In the genomic region with DNA sequence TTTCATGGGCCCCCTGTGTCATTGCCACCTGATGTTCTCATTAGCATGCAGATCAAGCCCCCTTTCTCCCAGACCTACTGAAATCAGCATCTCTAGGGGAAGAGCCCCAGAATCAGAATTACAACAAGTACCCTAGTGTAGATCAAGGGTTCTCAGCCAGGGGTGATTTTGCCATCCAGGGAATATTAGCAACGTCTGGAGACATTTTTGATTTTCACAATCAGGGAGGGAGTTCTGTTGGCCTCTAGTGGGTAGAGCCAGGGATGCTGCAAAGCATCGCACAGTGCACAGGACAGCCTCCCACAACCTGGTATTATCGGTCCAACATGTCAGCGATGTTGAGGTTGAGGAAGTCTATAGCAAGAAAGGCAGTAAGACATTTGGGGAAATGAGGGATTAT, we compare ENCODE assay signal across 19 cellular contexts. TPM values are rescaled to one million over a fixed set of nuclear protein-coding genes. Genes with fewer than 3 reads are reported as not detected.
DNase-seq lines count a peak whose midpoint lies in the region; ATAC-seq and TF ChIP-seq lines count a peak whose summit lies in the region.
"Had no signal": no experiment of that assay in that cellular context is flagged by ENCODE, and none has a peak within 500 bp of the region (broad histone marks: within the 10 kb centered on the region; RNA-seq: fewer than 3 reads in every experiment).

No MANE protein-coding gene starts in this region.

- TF ChIP-seq CTCF in GM20000 (IDR thresholded peaks at IDR 0.05; ENCODE audit: extremely low read depth, missing control alignments), result no peak

- peaks cover 2% of the 10 kb centered on the region for H3K36me3 ChIP-seq in effector memory CD4-positive, alpha-beta T cell (ENCODE audit: control insufficient read depth, insufficient read depth, low read length)

- H3K36me3 Mint-ChIP-seq in activated naive CD4-positive, alpha-beta T cell treated with anti-CD3 and anti-CD28 coated beads for 36 hours (ENCODE audit: low read depth), result peaks cover 64% of the 10 kb centered on the region
- H3K36me3 Mint-ChIP-seq in T-cell, result peaks cover 30% of the 10 kb centered on the region
- peaks cover 18 to 50% of the 10 kb centered on the region in 2 donors for H3K36me3 Mint-ChIP-seq in stimulated activated naive B cell treated with anti-CD40 and anti-IgM and Interleukin-4, amounts not matched to agents 10 μg/mL and 1 μg/mL and 100 μg/mL, for 72 hours

- peaks cover 69% of the 10 kb centered on the region for H3K4me1 ChIP-seq in effector memory CD4-positive, alpha-beta T cell (ENCODE audit: control insufficient read depth, insufficient read depth, low read length, poor library complexity, severe bottlenecking)
- H3K4me1 ChIP-seq: body of pancreas had no signal

- POLR2A ChIA-PET in T-cell (lab: Charles Lee), result interaction anchor here (0.6 to 1.7 kb wide), 4 partner anchors 7 to 203 kb away, joined by 3 to 4 read pairs (median 3); a partner anchor contains a TSS

- no peak for ATAC-seq in T-cell (replicated peaks in 1 of 4)
- no peak for ATAC-seq in stimulated activated naive B cell treated with anti-CD40 and anti-IgM and Interleukin-4, amounts not matched to agents 10 μg/mL and 1 μg/mL and 100 μg/mL, for 72 hours (replicated peaks)
- ATAC-seq in GM21723 (IDR thresholded peaks at IDR 0.05; ENCODE audit: unreplicated experiment), result no peak
- ATAC-seq: body of pancreas had no signal

- CTCF ChIA-PET in activated naive CD4-positive, alpha-beta T cell treated with anti-CD3 and anti-CD28 coated beads for 36 hours (lab: Charles Lee), result interaction anchor here (1.6 kb wide), 1 partner anchor 17 kb away, joined by 4 read pairs; no protein-coding TSS in a partner anchor
- CTCF ChIA-PET in T-cell (lab: Charles Lee), result interaction anchor here in 1 of 2 donors (0.6 to 0.9 kb wide), 2 partner anchors 36 to 71 kb away, joined by 4 to 5 read pairs; a partner anchor contains a TSS

- H3K9me3 ChIP-seq in effector memory CD4-positive, alpha-beta T cell (ENCODE audit: control insufficient read depth, low read length), result no peaks in the 10 kb centered on the region
- H3K9me3 ChIP-seq: body of pancreas, HAP-1, MG63 had no signal

- peak overlapping the region; percentile 3 for H3K27ac Mint-ChIP-seq in activated naive CD4-positive, alpha-beta T cell treated with anti-CD3 and anti-CD28 coated beads for 36 hours
- peak overlapping the region; percentile 87 to 94 for H3K27ac Mint-ChIP-seq in T-cell
- peak overlapping the region; percentile 52 for H3K27ac Mint-ChIP-seq in stimulated activated naive B cell treated with anti-CD40 and anti-IgM and Interleukin-4, amounts not matched to agents 10 μg/mL and 1 μg/mL and 100 μg/mL, for 72 hours

- peaks cover 81% of the 10 kb centered on the region for H3K4me1 Mint-ChIP-seq in activated naive CD4-positive, alpha-beta T cell treated with anti-CD3 and anti-CD28 coated beads for 36 hours (ENCODE audit: low read depth)
- peaks cover 75 to 88% (median 79%) of the 10 kb centered on the region in 3 donors for H3K4me1 Mint-ChIP-seq in T-cell
- H3K4me1 Mint-ChIP-seq in stimulated activated naive B cell treated with anti-CD40 and anti-IgM and Interleukin-4, amounts not matched to agents 10 μg/mL and 1 μg/mL and 100 μg/mL, for 72 hours, result peaks cover 39 to 76% of the 10 kb centered on the region in 2 donors

- no peaks in the 10 kb centered on the region for H3K27me3 ChIP-seq in effector memory CD4-positive, alpha-beta T cell (replicated peaks; ENCODE audit: control insufficient read depth, insufficient read depth, low read length, poor library complexity, severe bottlenecking)
- H3K27me3 ChIP-seq: body of pancreas, MG63 had no signal

- no peaks in the 10 kb centered on the region for H3K9me3 Mint-ChIP-seq in activated naive CD4-positive, alpha-beta T cell treated with anti-CD3 and anti-CD28 coated beads for 36 hours
- no peaks in the 10 kb centered on the region for H3K9me3 Mint-ChIP-seq in T-cell
- no peaks in the 10 kb centered on the region for H3K9me3 Mint-ChIP-seq in stimulated activated naive B cell treated with anti-CD40 and anti-IgM and Interleukin-4, amounts not matched to agents 10 μg/mL and 1 μg/mL and 100 μg/mL, for 72 hours

- peak overlapping the region; percentile 91 for H3K27ac ChIP-seq in effector memory CD4-positive, alpha-beta T cell (ENCODE audit: insufficient read depth, low read length, poor library complexity, severe bottlenecking)
- H3K27ac ChIP-seq: body of pancreas had no signal

- no peak overlapping the region for H3K4me3 ChIP-seq in effector memory CD4-positive, alpha-beta T cell (ENCODE audit: insufficient read depth, low read depth, low read length, poor library complexity, severe bottlenecking)
- H3K4me3 ChIP-seq: body of pancreas, HAP-1, lung, MG63 had no signal

- DNase-seq in activated naive CD4-positive, alpha-beta T cell treated with anti-CD3 and anti-CD28 coated beads for 36 hours, result no peak
- no peak for DNase-seq in activated naive CD4-positive, alpha-beta T cell (lab: John Stamatoyannopoulos, UW)
- DNase-seq in T-cell (no peak), GM20000 (ENCODE audit: low spot score) (no peak), GM19238 (ENCODE audit: insufficient read length, low spot score) (no peak)
- no peak for DNase-seq in effector memory CD4-positive, alpha-beta T cell
- no peak for DNase-seq in stimulated activated naive B cell treated with anti-CD40 and anti-IgM and Interleukin-4, amounts not matched to agents 10 μg/mL and 1 μg/mL and 100 μg/mL, for 72 hours
- DNase-seq: activated CD4-positive, alpha-beta T cell treated with anti-CD3 and anti-CD28 coated beads for 4 hours; activated gamma-delta T cell; body of pancreas; dermis blood vessel endothelial cell; MG63; NCI-H187; NCI-H446 treated with DMSO at 0.1 percent for 48 hours; retina; SIG-M5 had no signal

- H3K27me3 Mint-ChIP-seq in activated naive CD4-positive, alpha-beta T cell treated with anti-CD3 and anti-CD28 coated beads for 36 hours (ENCODE audit: low read depth), result no peaks in the 10 kb centered on the region
- H3K27me3 Mint-ChIP-seq in T-cell, result no peaks in the 10 kb centered on the region
- H3K27me3 Mint-ChIP-seq in stimulated activated naive B cell treated with anti-CD40 and anti-IgM and Interleukin-4, amounts not matched to agents 10 μg/mL and 1 μg/mL and 100 μg/mL, for 72 hours, result no peaks in the 10 kb centered on the region

- intact Hi-C loops in activated naive CD4-positive, alpha-beta T cell treated with anti-CD3 and anti-CD28 coated beads for 36 hours (cut with micrococcal nuclease), result no loop called here

- no peak overlapping the region for H3K4me3 Mint-ChIP-seq in activated naive CD4-positive, alpha-beta T cell treated with anti-CD3 and anti-CD28 coated beads for 36 hours
- H3K4me3 Mint-ChIP-seq in T-cell, result peak overlapping the region in 2 of 3 donors; percentile 5 to 56
- H3K4me3 Mint-ChIP-seq in stimulated activated naive B cell treated with anti-CD40 and anti-IgM and Interleukin-4, amounts not matched to agents 10 μg/mL and 1 μg/mL and 100 μg/mL, for 72 hours, result peak overlapping the region; percentile 2 to 3

RNA-seq across cellular contexts. Expression of a gene that starts 7.3 kb away (rescaled TPM):
- 100 to 1,000 TPM; 190 to 195 TPM for total RNA-seq in activated naive CD4-positive, alpha-beta T cell treated with anti-CD3 and anti-CD28 coated beads for 36 hours
- total RNA-seq in T-cell, result 10 to 100 TPM; 50.9 to 81.8 (median 60.5) TPM

RNA-seq across cellular contexts. Expression of a gene that starts 35.8 kb away (rescaled TPM):
- total RNA-seq in activated naive CD4-positive, alpha-beta T cell treated with anti-CD3 and anti-CD28 coated beads for 36 hours, result 1 to 10 TPM in 1 of 2 experiments, under 1 TPM in 1; 0.96 to 1.1 TPM
- 10 to 100 TPM in 1 of 5 donors, 1 to 10 TPM in 4; 4.4 to 10.5 (median 7.0) TPM for total RNA-seq in T-cell

RNA-seq across cellular contexts. Expression of a gene that starts 36.1 kb away (rescaled TPM):
- 10 to 100 TPM in 1 of 2 experiments, 1 to 10 TPM in 1; 9.0 to 10.5 TPM for total RNA-seq in activated naive CD4-positive, alpha-beta T cell treated with anti-CD3 and anti-CD28 coated beads for 36 hours
- 10 to 100 TPM; 14.5 to 22.9 (median 17.8) TPM for total RNA-seq in T-cell

Comparison
In these comparisons a context has a peak if more than half of its experiments do, and no peak if none do; other contexts are left out.
1. H3K27ac Mint-ChIP-seq: peak in every context shown above with its lines; median percentile 90 in T-cell; 52 in stimulated activated naive B cell treated with anti-CD40 and anti-IgM and Interleukin-4, amounts not matched to agents 10 μg/mL and 1 μg/mL and 100 μg/mL, for 72 hours; 3 in activated naive CD4-positive, alpha-beta T cell treated with anti-CD3 and anti-CD28 coated beads for 36 hours.